In genomic region chr5:56384186-56384585, GRCh38 we compare ENCODE assay signal across 22 cellular contexts.
DNase-seq lines count a peak whose midpoint lies in the region; ATAC-seq and TF ChIP-seq lines count a peak whose summit lies in the region.
"Had no signal": no experiment of that assay in that cellular context is flagged by ENCODE, and none has a peak within 500 bp of the region (broad histone marks: within the 10 kb centered on the region; RNA-seq: fewer than 3 reads in every experiment).

No MANE protein-coding gene starts in this region.

- H3K27ac ChIP-seq in coronary artery = no peak overlapping the region

- peak overlapping the region; percentile 3 for H3K4me3 ChIP-seq in coronary artery
- H3K4me3 ChIP-seq in skeletal muscle cell (ENCODE audit: low read depth, low read length) = peak overlapping the region; percentile 9
- H3K4me3 ChIP-seq: MG63 had no signal

- no peak for ATAC-seq in GM18517 (IDR thresholded peaks at IDR 0.05; ENCODE audit: unreplicated experiment)

- DNase-seq in ELF-1 (ENCODE audit: low read depth, low spot score) (peak; percentile 34), coronary artery (ENCODE audit: low spot score) (no peak), kidney glomerular epithelial cell (lab: John Stamatoyannopoulos, UW) (peak; percentile 84), skeletal muscle cell (ENCODE audit: low read depth) (no peak), DMS114 treated with DMSO at 0.1 percent for 48 hours (lab: John Stamatoyannopoulos, UW; ENCODE audit: unreplicated experiment) (no peak), NOMO-1 (lab: John Stamatoyannopoulos, UW; ENCODE audit: unreplicated experiment in 2 of 2) (no peak)
- DNase-seq in activated CD8-positive, alpha-beta memory T cell treated with anti-CD3 and anti-CD28 coated beads, Interleukin-2, amount 50 U/mL, for 48 hours = no peak
- DNase-seq: 8988T; COR-L47; DMS 273 treated with DMSO at 0.1 percent for 48 hours; GDM1; GOT3; Kasumi-1; MG63; NCI-H1105; NCI-H1694; NCI-H2081 treated with DMSO at 0.1 percent for 48 hours; NCI-H510A; NCI-H748 treated with DMSO at 0.1 percent for 48 hours; NK-92 treated with Interleukin-12 subunit alpha and Interleukin-12 subunit beta, amount 100 ng/mL, for 24 hours; Right ventricle myocardium superior had no signal

- TF ChIP-seq CTCF in coronary artery (IDR thresholded peaks at IDR 0.05) = no peak

Comparison
In these comparisons a context has a peak if more than half of its experiments do, and no peak if none do; other contexts are left out.
1. DNase-seq: peak in ELF-1 (single experiment) and kidney glomerular epithelial cell (single experiment); none in coronary artery (single experiment), skeletal muscle cell (single experiment), DMS114 treated with DMSO at 0.1 percent for 48 hours (single experiment), NOMO-1 (0 of 2) and activated CD8-positive, alpha-beta memory T cell treated with anti-CD3 and anti-CD28 coated beads, Interleukin-2, amount 50 U/mL, for 48 hours (single experiment).